8 cellular contexts compared by ENCODE assay signal in the genomic region with DNA sequence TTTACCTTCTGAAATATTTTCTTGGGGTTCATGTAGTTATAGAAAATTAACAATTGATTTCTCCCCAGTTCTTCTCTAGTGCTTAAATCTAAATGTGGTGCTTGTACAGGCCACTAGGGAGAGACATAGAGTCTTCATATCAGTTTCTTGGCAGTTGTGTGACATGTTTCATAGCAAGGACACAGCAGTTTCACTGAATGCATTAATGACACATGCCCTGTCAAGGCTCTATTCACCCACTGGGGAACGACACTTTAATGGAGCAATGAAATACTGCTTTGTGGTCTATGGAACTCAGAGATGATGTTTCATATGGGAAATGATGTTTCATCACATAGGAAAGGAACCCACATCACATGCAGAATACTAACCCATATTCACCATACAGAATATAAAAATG. TPM values are rescaled to one million over a fixed set of nuclear protein-coding genes. Genes with fewer than 3 reads are reported as not detected.
DNase-seq lines count a peak whose midpoint lies in the region; ATAC-seq and TF ChIP-seq lines count a peak whose summit lies in the region.

No MANE protein-coding gene starts in this region.

- POLR2A ChIA-PET in A673 (lab: Charles Lee; ENCODE audit: low non-redundant PET) = no interaction called here

- no peaks in the 10 kb centered on the region for H3K36me3 Mint-ChIP-seq in activated T-helper 2 cell treated with anti-CD3 and anti-CD28 coated beads, Interferon-gamma antibody, Interleukin-2, Interleukin-4, amounts not matched to agents 10 μg/mL and 5 μg/mL and 100 μg/mL, durations not matched to agents 14 hours and 24 hours and 36 hours (ENCODE audit: low read depth)

- peak; percentile 67 for ATAC-seq in HG02870 (IDR thresholded peaks at IDR 0.05; ENCODE audit: unreplicated experiment)

- H3K4me1 ChIP-seq in A673 (ENCODE audit: insufficient read depth, low read length, poor library complexity, severe bottlenecking) = no peaks in the 10 kb centered on the region

- peaks cover 76% of the 10 kb centered on the region for H3K27me3 ChIP-seq in A673 (replicated peaks; ENCODE audit: insufficient read depth, low read depth, low read length, poor library complexity)

- peaks cover 42% of the 10 kb centered on the region for H3K27me3 Mint-ChIP-seq in activated T-helper 2 cell treated with anti-CD3 and anti-CD28 coated beads, Interferon-gamma antibody, Interleukin-2, Interleukin-4, amounts not matched to agents 10 μg/mL and 5 μg/mL and 100 μg/mL, durations not matched to agents 14 hours and 24 hours and 36 hours (ENCODE audit: low read depth)

- H3K4me3 ChIP-seq in A673 (ENCODE audit: low read depth, low read length, poor library complexity, severe bottlenecking) (no peak overlapping the region), GM12875 (ENCODE audit: low read depth, low read length) (no peak overlapping the region)

- H3K27ac ChIP-seq in A673 (ENCODE audit: low read depth, low read length, poor library complexity, severe bottlenecking) = no peak overlapping the region

- H3K9me3 Mint-ChIP-seq in activated T-helper 2 cell treated with anti-CD3 and anti-CD28 coated beads, Interferon-gamma antibody, Interleukin-2, Interleukin-4, amounts not matched to agents 10 μg/mL and 5 μg/mL and 100 μg/mL, durations not matched to agents 14 hours and 24 hours and 36 hours = no peaks in the 10 kb centered on the region

- no peak overlapping the region for H3K4me3 Mint-ChIP-seq in activated T-helper 2 cell treated with anti-CD3 and anti-CD28 coated beads, Interferon-gamma antibody, Interleukin-2, Interleukin-4, amounts not matched to agents 10 μg/mL and 5 μg/mL and 100 μg/mL, durations not matched to agents 14 hours and 24 hours and 36 hours (ENCODE audit: low read depth)

- DNase-seq in A673 (ENCODE audit: low spot score) = peak; percentile 72
- DNase-seq in NCI-H460 (ENCODE audit: extremely low read depth, low read depth) = peak; percentile 46
- peak; percentile 92 for DNase-seq in dermis blood vessel endothelial cell
- peak; percentile 85 for DNase-seq in myocyte (ENCODE audit: low read depth)
- DNase-seq in foreskin melanocyte = no peak
- DNase-seq in activated T-helper 2 cell treated with anti-CD3 and anti-CD28 coated beads, Interferon-gamma antibody, Interleukin-2, Interleukin-4, amounts not matched to agents 10 μg/mL and 5 μg/mL and 100 μg/mL, durations not matched to agents 14 hours and 24 hours and 36 hours (ENCODE audit: low spot score) = no peak

- H3K9me3 ChIP-seq in A673 (ENCODE audit: low read depth, low read length, poor library complexity, severe bottlenecking) = no peaks in the 10 kb centered on the region

- intact Hi-C loops in A673 (cut with micrococcal nuclease; ENCODE audit: unreplicated experiment) = loop anchor here (1.0 to 5.0 kb wide), 2 partner anchors 257 to 413 kb away; no protein-coding TSS in a partner anchor
- intact Hi-C loops in activated T-helper 2 cell treated with anti-CD3 and anti-CD28 coated beads, Interferon-gamma antibody, Interleukin-2, Interleukin-4, amounts not matched to agents 10 μg/mL and 5 μg/mL and 100 μg/mL, durations not matched to agents 14 hours and 24 hours and 36 hours (cut with micrococcal nuclease) = loop anchor here (1.0 to 10.0 kb wide), 4 partner anchors 112 to 545 kb away; no protein-coding TSS in a partner anchor

- peak; percentile 70 for TF ChIP-seq CTCF in A673 (conservative IDR thresholded peaks at IDR 0.05; ENCODE audit: low read depth, low read length)
- TF ChIP-seq CTCF in GM12875 (IDR thresholded peaks at IDR 0.05; ENCODE audit: borderline replicate concordance, insufficient read depth, low read depth, low read length) = peak; percentile 39; the same call in 1 of the 2 replicates

- H3K36me3 ChIP-seq in A673 (ENCODE audit: insufficient read depth, low read length, poor library complexity, severe bottlenecking) = no peaks in the 10 kb centered on the region

- H3K4me1 Mint-ChIP-seq in activated T-helper 2 cell treated with anti-CD3 and anti-CD28 coated beads, Interferon-gamma antibody, Interleukin-2, Interleukin-4, amounts not matched to agents 10 μg/mL and 5 μg/mL and 100 μg/mL, durations not matched to agents 14 hours and 24 hours and 36 hours (ENCODE audit: low read depth) = peaks cover 11% of the 10 kb centered on the region

- BruUV-seq in A673 (replicated peaks; lab: Mats Ljungman, UMichigan) = no TSS peak

- CTCF ChIA-PET in A673 (lab: Charles Lee) = no interaction called here

- no peak overlapping the region for H3K27ac Mint-ChIP-seq in activated T-helper 2 cell treated with anti-CD3 and anti-CD28 coated beads, Interferon-gamma antibody, Interleukin-2, Interleukin-4, amounts not matched to agents 10 μg/mL and 5 μg/mL and 100 μg/mL, durations not matched to agents 14 hours and 24 hours and 36 hours

RNA-seq across cellular contexts. Expression of gene VEGFC, which starts 2.8 kb away (rescaled TPM):
- total RNA-seq in A673 (2021) = 0.44 TPM in 1 of 2 replicates, not detected in the other
- 18.2 and 19.2 TPM in 2 replicates for total RNA-seq in NCI-H460 (2014; rRNA removed; shearing (Covaris generic))
- 0.98 and 2.8 TPM in 2 replicates for polyA plus RNA-seq in NCI-H460 (2014; cell fraction: nucleus; rRNA removed)
- 4.4 and 10.8 TPM in 2 replicates for total RNA-seq in dermis blood vessel endothelial cell
- total RNA-seq in myocyte = 8.1 and 13.0 TPM in 2 replicates
- 13.4 TPM for polyA plus RNA-seq in myocyte (2012)
- total RNA-seq in activated T-helper 2 cell treated with anti-CD3 and anti-CD28 coated beads, Interferon-gamma antibody, Interleukin-2, Interleukin-4, amounts not matched to agents 10 μg/mL and 5 μg/mL and 100 μg/mL, durations not matched to agents 14 hours and 24 hours and 36 hours = 0.11 TPM in 1 of 2 replicates, not detected in the other

Comparison
In these comparisons a context has a peak if more than half of its experiments do, and no peak if none do; other contexts are left out.
1. DNase-seq: peak in A673 (single experiment), NCI-H460 (single experiment), dermis blood vessel endothelial cell (single experiment) and myocyte (single experiment); none in foreskin melanocyte (single experiment) and activated T-helper 2 cell treated with anti-CD3 and anti-CD28 coated beads, Interferon-gamma antibody, Interleukin-2, Interleukin-4, amounts not matched to agents 10 μg/mL and 5 μg/mL and 100 μg/mL, durations not matched to agents 14 hours and 24 hours and 36 hours (single experiment).